In genomic region chr2:241901500-241902351, GRCh38 we compare ENCODE assay signal across 10 cellular contexts. TPM values are rescaled to one million over a fixed set of nuclear protein-coding genes. Genes with fewer than 3 reads are reported as not detected.
DNase-seq lines count a peak whose midpoint lies in the region; ATAC-seq and TF ChIP-seq lines count a peak whose summit lies in the region.
"Had no signal": no experiment of that assay in that cellular context is flagged by ENCODE, and none has a peak within 500 bp of the region (broad histone marks: within the 10 kb centered on the region; RNA-seq: fewer than 3 reads in every experiment).

No MANE protein-coding gene starts in this region.

- H3K4me1 Mint-ChIP-seq in activated B cell treated with CpG ODN at 0.5 μM for 24 hours = peaks cover 8% of the 10 kb centered on the region
- peaks cover 12% of the 10 kb centered on the region for H3K4me1 Mint-ChIP-seq in osteocyte (ENCODE audit: unreplicated experiment)

- no peak overlapping the region for H3K4me3 Mint-ChIP-seq in activated B cell treated with CpG ODN at 0.5 μM for 24 hours
- peak overlapping the region; percentile 66 for H3K4me3 Mint-ChIP-seq in osteocyte (ENCODE audit: unreplicated experiment)
- H3K4me3 Mint-ChIP-seq: activated T-helper 1 cell treated with anti-CD3 and anti-CD28 coated beads, Interleukin-12 subunit alpha, Interleukin-12 subunit beta, Interleukin-2, Interleukin-4 antibody, amounts not matched to agents 30 ng/mL and 10 ng/mL and 1 ng/mL, durations not matched to agents 14 hours and 24 hours and 36 hours had no signal

- ATAC-seq in activated B cell treated with CpG ODN at 0.5 μM for 24 hours (ENCODE audit: low read depth) (no peak), heart left ventricle (peak in 1 of 4 donors; percentile 20), HG03469 (IDR thresholded peaks at IDR 0.05; ENCODE audit: unreplicated experiment) (no peak)

- H3K36me3 Mint-ChIP-seq in activated B cell treated with CpG ODN at 0.5 μM for 24 hours (ENCODE audit: low read depth) = peaks cover 42% of the 10 kb centered on the region
- no peaks in the 10 kb centered on the region for H3K36me3 Mint-ChIP-seq in osteocyte (ENCODE audit: unreplicated experiment)

- H3K27me3 ChIP-seq in heart left ventricle (peaks cover 0 to 30% (median 0%) of the 10 kb centered on the region in 9 donors), BE2C (no peaks in the 10 kb centered on the region)

- POLR2A ChIA-PET in activated B cell treated with CpG ODN at 0.5 μM for 24 hours (lab: Charles Lee) = no interaction called here

- TF ChIP-seq CTCF in activated B cell treated with CpG ODN at 0.5 μM for 24 hours (IDR thresholded peaks at IDR 0.05) (no peak), heart left ventricle (IDR thresholded peaks at IDR 0.05) (no peak), osteocyte (IDR thresholded peaks at IDR 0.05) (no peak), BE2C (IDR thresholded peaks at IDR 0.05; ENCODE audit: low read depth, low read length) (no peak)

- H3K9me3 ChIP-seq in heart left ventricle (no peaks in the 10 kb centered on the region), BE2C (no peaks in the 10 kb centered on the region; the same call in 1 of the 2 replicates)

- H3K4me3 ChIP-seq in heart left ventricle (peak overlapping the region in 9 of 12 donors; percentile 8 to 48 (median 29)), BE2C (ENCODE audit: low read depth, low read length) (no peak overlapping the region)

- H3K36me3 ChIP-seq in heart left ventricle (no peaks in the 10 kb centered on the region), BE2C (no peaks in the 10 kb centered on the region)

- H3K27ac ChIP-seq in heart left ventricle = no peak overlapping the region

- peak; percentile 57 for DNase-seq in DMS79 treated with DMSO at 0.1 percent for 48 hours (lab: John Stamatoyannopoulos, UW)
- DNase-seq in activated B cell treated with CpG ODN at 0.5 μM for 24 hours = peak; percentile 3
- peak in 3 of 5 donors; percentile 17 to 54 (median 32) for DNase-seq in heart left ventricle
- DNase-seq in osteocyte (ENCODE audit: extremely low spot score, unreplicated experiment) = no peak
- DNase-seq in inferior parietal cortex (ENCODE audit: extremely low spot score) = no peak
- DNase-seq in cortex of kidney (lab: John Stamatoyannopoulos, UW) = no peak
- no peak for DNase-seq in BE2C

- H3K9me3 Mint-ChIP-seq in activated B cell treated with CpG ODN at 0.5 μM for 24 hours (no peaks in the 10 kb centered on the region), osteocyte (ENCODE audit: unreplicated experiment) (no peaks in the 10 kb centered on the region)
- H3K9me3 Mint-ChIP-seq: activated T-helper 1 cell treated with anti-CD3 and anti-CD28 coated beads, Interleukin-12 subunit alpha, Interleukin-12 subunit beta, Interleukin-2, Interleukin-4 antibody, amounts not matched to agents 30 ng/mL and 10 ng/mL and 1 ng/mL, durations not matched to agents 14 hours and 24 hours and 36 hours had no signal

- CTCF ChIA-PET in activated B cell treated with CpG ODN at 0.5 μM for 24 hours (lab: Charles Lee) = no interaction called here

- TF ChIP-seq POLR2A in heart left ventricle (IDR thresholded peaks at IDR 0.05) = no peak

- peaks cover 0 to 26% (median 4%) of the 10 kb centered on the region in 12 donors for H3K4me1 ChIP-seq in heart left ventricle
- no peaks in the 10 kb centered on the region for H3K4me1 ChIP-seq in BE2C

- H3K27ac Mint-ChIP-seq in activated B cell treated with CpG ODN at 0.5 μM for 24 hours (no peak overlapping the region), osteocyte (ENCODE audit: unreplicated experiment) (no peak overlapping the region)
- H3K27ac Mint-ChIP-seq: activated T-helper 1 cell treated with anti-CD3 and anti-CD28 coated beads, Interleukin-12 subunit alpha, Interleukin-12 subunit beta, Interleukin-2, Interleukin-4 antibody, amounts not matched to agents 30 ng/mL and 10 ng/mL and 1 ng/mL, durations not matched to agents 14 hours and 24 hours and 36 hours had no signal

- WGBS in heart left ventricle, 4 donors = 30 to 74% (median 62%) methylated on average over 42 to 54 of the region's 54 CpGs

- no peaks in the 10 kb centered on the region for H3K27me3 Mint-ChIP-seq in activated B cell treated with CpG ODN at 0.5 μM for 24 hours
- H3K27me3 Mint-ChIP-seq in osteocyte (ENCODE audit: unreplicated experiment) = no peaks in the 10 kb centered on the region

- intact Hi-C loops in activated B cell treated with CpG ODN at 0.5 μM for 24 hours (cut with micrococcal nuclease) (no loop called here), heart left ventricle (cut with DNase I) (no loop called here)

RNA-seq across cellular contexts. Expression of gene RTP5, which starts 32.2 kb away (rescaled TPM):
- total RNA-seq in activated B cell treated with CpG ODN at 0.5 μM for 24 hours = 0.12 TPM in 1 of 2 replicates, not detected in the other
- total RNA-seq in heart left ventricle = not detected
- polyA plus RNA-seq in heart left ventricle = not detected
- total RNA-seq in osteocyte = not detected in 2 replicates
- 0.31 TPM for polyA plus RNA-seq in BE2C (2012; ENCODE audit: insufficient read depth, insufficient read length, low read depth)
- total RNA-seq: activated T-helper 1 cell treated with anti-CD3 and anti-CD28 coated beads, Interleukin-12 subunit alpha, Interleukin-12 subunit beta, Interleukin-2, Interleukin-4 antibody, amounts not matched to agents 30 ng/mL and 10 ng/mL and 1 ng/mL, durations not matched to agents 14 hours and 24 hours and 36 hours; SK-MEL-5 had no signal

RNA-seq across cellular contexts. Expression of gene PDCD1, which starts 43.0 kb away (rescaled TPM):
- total RNA-seq in activated B cell treated with CpG ODN at 0.5 μM for 24 hours (2.6 and 3.5 TPM in 2 replicates), heart left ventricle (1 to 10 TPM in 5 of 9 donors, under 1 TPM in 4; 0.27 to 7.6 (median 1.3) TPM), osteocyte (not detected in 2 replicates)
- polyA plus RNA-seq in heart left ventricle = 1 to 10 TPM; 3.3 to 4.7 TPM
- polyA plus RNA-seq in BE2C (2012; ENCODE audit: insufficient read depth, insufficient read length, low read depth) = 1.8 TPM
- total RNA-seq: SK-MEL-5 had no signal

Comparison
In these comparisons a context has a peak if more than half of its experiments do, and no peak if none do; other contexts are left out.
1. DNase-seq: peak in DMS79 treated with DMSO at 0.1 percent for 48 hours (single experiment), activated B cell treated with CpG ODN at 0.5 μM for 24 hours (single experiment) and heart left ventricle (3 of 5); none in osteocyte (single experiment), inferior parietal cortex (single experiment), cortex of kidney (single experiment) and BE2C (single experiment).